In genomic region chr2:211867845-211868361, GRCh38 we compare ENCODE assay signal across 9 cellular contexts.
DNase-seq lines count a peak whose midpoint lies in the region; ATAC-seq and TF ChIP-seq lines count a peak whose summit lies in the region.
"Had no signal": no experiment of that assay in that cellular context is flagged by ENCODE, and none has a peak within 500 bp of the region (broad histone marks: within the 10 kb centered on the region; RNA-seq: fewer than 3 reads in every experiment).

No MANE protein-coding gene starts in this region.

- H3K9me3 Mint-ChIP-seq in CD14-positive monocyte (peaks cover 0 to 10% (median 5%) of the 10 kb centered on the region in 7 donors), endothelial cell (ENCODE audit: unreplicated experiment) (no peaks in the 10 kb centered on the region)

- H3K27ac Mint-ChIP-seq in CD14-positive monocyte (no peak overlapping the region), endothelial cell (ENCODE audit: unreplicated experiment) (no peak overlapping the region)

- ATAC-seq in GM21390 (IDR thresholded peaks at IDR 0.05; ENCODE audit: unreplicated experiment) = peak; percentile 87
- peak; percentile 83 for ATAC-seq in HG03280 (IDR thresholded peaks at IDR 0.05; ENCODE audit: unreplicated experiment)

- H3K4me3 Mint-ChIP-seq in CD14-positive monocyte = no peak overlapping the region
- no peak overlapping the region for H3K4me3 Mint-ChIP-seq in endothelial cell (ENCODE audit: unreplicated experiment)

- intact Hi-C loops in CD14-positive monocyte (cut with micrococcal nuclease) = no loop called here

- TF ChIP-seq CTCF in CD14-positive monocyte (IDR thresholded peaks at IDR 0.05) (no peak), endothelial cell (IDR thresholded peaks at IDR 0.05; ENCODE audit: unreplicated experiment) (no peak)

- no peaks in the 10 kb centered on the region for H3K36me3 Mint-ChIP-seq in CD14-positive monocyte
- peaks cover 4% of the 10 kb centered on the region for H3K36me3 Mint-ChIP-seq in endothelial cell (ENCODE audit: low read depth, unreplicated experiment)

- DNase-seq in ELR (ENCODE audit: low read depth) (peak; percentile 75), dedifferentiated amniotic fluid mesenchymal stem cell (ENCODE audit: extremely low spot score) (peak; percentile 16), CD14-positive monocyte (ENCODE audit: low spot score) (no peak), CD1c-positive myeloid dendritic cell (ENCODE audit: extremely low spot score) (no peak), endothelial cell (ENCODE audit: low spot score) (no peak)
- no peak for DNase-seq in activated CD8-positive, alpha-beta memory T cell treated with anti-CD3 and anti-CD28 coated beads for 24 hours
- DNase-seq: activated CD4-positive, alpha-beta T cell treated with anti-CD3 and anti-CD28 coated beads, Interleukin-2, amount 50 U/mL, for 4 hours had no signal

- H3K27me3 Mint-ChIP-seq in CD14-positive monocyte (ENCODE audit: low read depth in 3 of 3) = no peaks in the 10 kb centered on the region
- no peaks in the 10 kb centered on the region for H3K27me3 Mint-ChIP-seq in endothelial cell (ENCODE audit: unreplicated experiment)

- peaks cover 6% of the 10 kb centered on the region for H3K4me1 Mint-ChIP-seq in CD14-positive monocyte
- H3K4me1 Mint-ChIP-seq in endothelial cell (ENCODE audit: unreplicated experiment) = no peaks in the 10 kb centered on the region

Comparison
In these comparisons a context has a peak if more than half of its experiments do, and no peak if none do; other contexts are left out.
1. DNase-seq: peak in ELR (single experiment) and dedifferentiated amniotic fluid mesenchymal stem cell (single experiment); none in CD14-positive monocyte (single experiment), CD1c-positive myeloid dendritic cell (single experiment), activated CD8-positive, alpha-beta memory T cell treated with anti-CD3 and anti-CD28 coated beads for 24 hours (single experiment) and endothelial cell (single experiment).